ENCODE assay signal across 16 cellular contexts in the genomic region with DNA sequence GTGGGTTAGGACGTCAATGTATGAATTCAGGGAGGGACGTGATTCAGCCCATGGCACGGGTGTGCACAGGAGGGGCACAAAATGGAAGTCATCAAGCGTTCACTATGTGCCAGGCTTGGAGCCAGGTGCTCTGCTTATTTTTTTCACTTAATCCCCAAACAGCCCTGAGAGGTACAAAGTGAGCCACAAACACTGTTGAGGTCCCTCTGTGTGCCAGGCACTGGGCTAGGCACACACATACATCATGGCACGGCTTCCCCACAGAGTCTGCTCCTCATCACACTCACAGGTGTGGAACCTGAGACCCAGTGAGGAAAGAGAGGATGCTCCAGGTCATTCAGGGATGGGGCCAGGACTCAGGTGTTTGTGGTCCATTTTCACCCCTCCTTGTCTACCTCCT.
DNase-seq lines count a peak whose midpoint lies in the region; ATAC-seq and TF ChIP-seq lines count a peak whose summit lies in the region.
"Had no signal": no experiment of that assay in that cellular context is flagged by ENCODE, and none has a peak within 500 bp of the region (broad histone marks: within the 10 kb centered on the region; RNA-seq: fewer than 3 reads in every experiment).

No MANE protein-coding gene starts in this region.

- H3K36me3 ChIP-seq in right atrium auricular region = no peaks in the 10 kb centered on the region

- no peak for TF ChIP-seq CTCF in right atrium auricular region (IDR thresholded peaks at IDR 0.05)

- no peak overlapping the region for H3K4me3 ChIP-seq in right atrium auricular region
- H3K4me3 ChIP-seq: GM23338 had no signal

- H3K27ac ChIP-seq in right atrium auricular region = no peak overlapping the region

- intact Hi-C loops in Right ventricle myocardium superior (cut with DNase I) = no loop called here

- no peaks in the 10 kb centered on the region for H3K27me3 ChIP-seq in right atrium auricular region

- peaks cover 0 to 25% of the 10 kb centered on the region in 2 donors for H3K4me1 ChIP-seq in right atrium auricular region

- H3K9me3 ChIP-seq in right atrium auricular region = no peaks in the 10 kb centered on the region

- ATAC-seq in Right ventricle myocardium superior (ENCODE audit: poor library complexity) = no peak
- no peak for ATAC-seq in left lobe of liver
- ATAC-seq in HG02678 (IDR thresholded peaks at IDR 0.05; ENCODE audit: unreplicated experiment) = no peak
- ATAC-seq: GM23338, HCT116 had no signal

- DNase-seq in right atrium auricular region (ENCODE audit: low spot score) (peak; percentile 28), Right ventricle myocardium superior (no peak), left lobe of liver (ENCODE audit: low spot score) (peak; percentile 18), ureter (ENCODE audit: low spot score) (peak; percentile 10), SKM-1 treated with dmso at 0.1 percent for 144 hours (lab: John Stamatoyannopoulos, UW; ENCODE audit: unreplicated experiment) (no peak)
- DNase-seq: C1 segment of cervical spinal cord; Calu3; CD4-positive, alpha-beta memory T cell; COR-L47; DMS53; DMS79 treated with DMSO at 0.1 percent for 48 hours; GF-D8; H9 had no signal

Comparison
In these comparisons a context has a peak if more than half of its experiments do, and no peak if none do; other contexts are left out.
1. DNase-seq: peak in right atrium auricular region (single experiment), left lobe of liver (single experiment) and ureter (single experiment); none in Right ventricle myocardium superior (single experiment) and SKM-1 treated with dmso at 0.1 percent for 144 hours (single experiment).